Comparison of ENCODE assay signal across 11 cellular contexts in the genomic region with DNA sequence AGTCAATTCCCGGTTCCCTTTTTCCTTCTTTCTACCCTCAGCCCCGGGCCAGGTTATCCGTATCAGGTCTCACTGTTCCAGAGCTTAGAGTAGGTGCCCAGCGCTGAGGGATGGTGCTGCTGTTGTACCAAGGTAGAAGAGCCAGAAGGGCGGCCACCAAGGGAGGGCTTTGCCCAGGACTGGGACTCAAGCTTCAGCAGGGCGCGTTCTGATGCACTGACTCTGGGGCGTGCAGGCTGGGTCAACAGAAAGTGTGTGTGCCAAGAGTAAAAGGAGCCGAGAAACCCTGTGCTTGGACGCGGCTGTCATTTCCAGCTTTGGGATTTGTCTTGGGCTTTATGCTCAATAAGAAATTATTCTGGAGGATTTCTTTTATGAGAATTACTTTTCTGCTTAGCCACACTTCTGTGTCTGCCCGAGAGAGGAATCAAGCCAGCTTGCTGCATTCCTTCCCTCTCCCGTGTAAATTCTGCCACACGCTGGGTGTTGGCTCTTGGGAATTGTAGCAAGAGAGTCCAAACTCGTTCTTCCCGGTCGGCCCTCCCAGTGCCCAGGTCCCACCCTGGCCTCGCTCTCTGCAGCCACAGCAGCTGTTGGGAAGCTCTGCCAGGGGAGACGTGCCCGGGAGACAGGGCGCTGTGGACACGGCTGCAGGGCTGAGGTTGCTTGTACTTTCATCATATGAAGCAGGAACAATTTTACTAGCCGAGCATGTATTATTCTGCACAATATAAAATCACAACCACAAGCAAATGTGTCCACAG.
DNase-seq lines count a peak whose midpoint lies in the region; ATAC-seq and TF ChIP-seq lines count a peak whose summit lies in the region.
"Had no signal": no experiment of that assay in that cellular context is flagged by ENCODE, and none has a peak within 500 bp of the region (broad histone marks: within the 10 kb centered on the region; RNA-seq: fewer than 3 reads in every experiment).

No MANE protein-coding gene starts in this region.

- no peak for TF ChIP-seq CTCF in hepatocyte (IDR thresholded peaks at IDR 0.05; ENCODE audit: poor library complexity)
- TF ChIP-seq CTCF in stomach (IDR thresholded peaks at IDR 0.05): no peak

- ATAC-seq in activated CD4-positive, CD25-positive, alpha-beta regulatory T cell treated with anti-CD3 and anti-CD28 coated beads, Interleukin-2, amount 50 U/mL, for 24 hours: no peak

- no peaks in the 10 kb centered on the region for H3K79me2 ChIP-seq in hepatocyte

- no peak overlapping the region for H2AFZ ChIP-seq in hepatocyte

- H3K27ac ChIP-seq in hepatocyte: no peak overlapping the region
- peak overlapping the region in 4 of 5 donors; percentile 0 to 43 (median 18) for H3K27ac ChIP-seq in stomach

- DNase-seq in LHCN-M2 (ENCODE audit: low read depth) (peak; percentile 89), cerebellar cortex (ENCODE audit: low spot score) (peak; percentile 19), hepatocyte (ENCODE audit: low spot score) (no peak), stomach (peak; percentile 52), NOMO-1 treated with dmso at 0.1 percent for 144 hours (lab: John Stamatoyannopoulos, UW; ENCODE audit: unreplicated experiment) (no peak), Kasumi-1 (lab: John Stamatoyannopoulos, UW) (no peak)
- no peak for DNase-seq in activated naive CD4-positive, alpha-beta T cell treated with anti-CD3 and anti-CD28 coated beads, Interleukin-2, amount 50 U/mL, for 16 hours
- DNase-seq: NCI-H1092 treated with DMSO at 0.1 percent for 48 hours, nephron progenitor cell, T-helper 9 cell had no signal

- H3K4me1 ChIP-seq in hepatocyte (ENCODE audit: insufficient read depth): peaks cover 5% of the 10 kb centered on the region
- peaks cover 0 to 17% (median 11%) of the 10 kb centered on the region in 4 donors for H3K4me1 ChIP-seq in stomach

- intact Hi-C loops in stomach (cut with DNase I; ENCODE audit: low total_unique reads): no loop called here

- H3K27me3 ChIP-seq in hepatocyte (no peaks in the 10 kb centered on the region), stomach (no peaks in the 10 kb centered on the region)

- H3K4me3 ChIP-seq in hepatocyte (no peak overlapping the region), stomach (peak overlapping the region in 2 of 4 donors; percentile 12 to 29)

- TF ChIP-seq EP300 in stomach (IDR thresholded peaks at IDR 0.05): no peak

- peak overlapping the region; percentile 5 for H3K4me2 ChIP-seq in hepatocyte

- no peaks in the 10 kb centered on the region for H3K36me3 ChIP-seq in hepatocyte (replicated peaks; ENCODE audit: insufficient read depth, low read depth)
- peaks cover 0 to 28% (median 26%) of the 10 kb centered on the region in 4 donors for H3K36me3 ChIP-seq in stomach

- no peaks in the 10 kb centered on the region for H3K9me3 ChIP-seq in hepatocyte (ENCODE audit: low read depth)
- H3K9me3 ChIP-seq in stomach: no peaks in the 10 kb centered on the region

- WGBS in hepatocyte (ENCODE audit: low lambda C conversion rate, missing lambda C conversion rate): 78% methylated on average over 23 of the region's 23 CpGs
- WGBS in stomach, 5 donors: 27 to 41% (median 38%) methylated on average over 23 of the region's 23 CpGs

- H4K20me1 ChIP-seq in hepatocyte (ENCODE audit: insufficient read depth, poor library complexity, severe bottlenecking): no peaks in the 10 kb centered on the region

- no peaks in the 10 kb centered on the region for H3K9me2 ChIP-seq in hepatocyte (replicated peaks; ENCODE audit: insufficient read depth)

- no peak for TF ChIP-seq POLR2A in stomach (IDR thresholded peaks at IDR 0.05)

Comparison
In these comparisons a context has a peak if more than half of its experiments do, and no peak if none do; other contexts are left out.
1. DNase-seq: peak in LHCN-M2 (single experiment), cerebellar cortex (single experiment) and stomach (single experiment); none in hepatocyte (single experiment), NOMO-1 treated with dmso at 0.1 percent for 144 hours (single experiment), activated naive CD4-positive, alpha-beta T cell treated with anti-CD3 and anti-CD28 coated beads, Interleukin-2, amount 50 U/mL, for 16 hours (single experiment) and Kasumi-1 (0 of 2).